In genomic region chr1:95888877-95889799, GRCh38 we compare ENCODE assay signal across 15 cellular contexts.
DNase-seq lines count a peak whose midpoint lies in the region; ATAC-seq and TF ChIP-seq lines count a peak whose summit lies in the region.
"Had no signal": no experiment of that assay in that cellular context is flagged by ENCODE, and none has a peak within 500 bp of the region (broad histone marks: within the 10 kb centered on the region; RNA-seq: fewer than 3 reads in every experiment).

No MANE protein-coding gene starts in this region.

- H3K4me3 ChIP-seq in breast epithelium (peak overlapping the region in 2 of 3 donors; percentile 8 to 32), mammary epithelial cell (replicated peaks in 1 of 3; ENCODE audit: insufficient read depth in 1 of 3, low read depth in 2 of 3, low read length in 3 of 3) (no peak overlapping the region), OCI-LY3 (ENCODE audit: low read length) (no peak overlapping the region), suprapubic skin (no peak overlapping the region)
- H3K4me3 ChIP-seq: lung, pancreas, upper lobe of right lung had no signal

- H3K36me3 ChIP-seq in breast epithelium (no peaks in the 10 kb centered on the region), mammary epithelial cell (ENCODE audit: insufficient read depth, low read length) (no peaks in the 10 kb centered on the region), OCI-LY3 (replicated peaks; ENCODE audit: low read depth, low read length) (no peaks in the 10 kb centered on the region), suprapubic skin (no peaks in the 10 kb centered on the region)
- H3K36me3 ChIP-seq: pancreas, upper lobe of right lung had no signal

- H2AFZ ChIP-seq in mammary epithelial cell (ENCODE audit: low read depth, low read length) = no peak overlapping the region
- H2AFZ ChIP-seq in OCI-LY3 (ENCODE audit: low read depth, low read length) = no peak overlapping the region

- H3K27ac ChIP-seq in breast epithelium = no peak overlapping the region
- H3K27ac ChIP-seq in mammary epithelial cell (ENCODE audit: insufficient read depth, low read depth, low read length) = no peak overlapping the region
- no peak overlapping the region for H3K27ac ChIP-seq in OCI-LY3 (ENCODE audit: low read length)
- peak overlapping the region; percentile 62 for H3K27ac ChIP-seq in suprapubic skin
- H3K27ac ChIP-seq: epithelial cell of prostate, pancreas, upper lobe of right lung had no signal

- H4K20me1 ChIP-seq in mammary epithelial cell (ENCODE audit: insufficient read depth, low read length) (no peaks in the 10 kb centered on the region), OCI-LY3 (ENCODE audit: insufficient read depth, low read length) (no peaks in the 10 kb centered on the region)

- no peaks in the 10 kb centered on the region for H3K27me3 ChIP-seq in breast epithelium
- peaks cover 5% of the 10 kb centered on the region for H3K27me3 ChIP-seq in mammary epithelial cell (ENCODE audit: insufficient read depth, low read length)
- no peaks in the 10 kb centered on the region for H3K27me3 ChIP-seq in OCI-LY3 (ENCODE audit: low read depth, low read length)
- no peaks in the 10 kb centered on the region for H3K27me3 ChIP-seq in suprapubic skin
- H3K27me3 ChIP-seq: pancreas, upper lobe of right lung had no signal

- dilution Hi-C loops in mammary epithelial cell (cut with HindIII; ENCODE audit: low sequenced_read_pairs) = no loop called here

- H3K79me2 ChIP-seq in mammary epithelial cell (ENCODE audit: insufficient read depth, low read length) (no peaks in the 10 kb centered on the region), OCI-LY3 (ENCODE audit: low read length) (no peaks in the 10 kb centered on the region)

- TF ChIP-seq POLR2A in breast epithelium (IDR thresholded peaks at IDR 0.05) (no peak), suprapubic skin (IDR thresholded peaks at IDR 0.05) (no peak)

- BruUV-seq in mammary epithelial cell (replicated peaks; lab: Mats Ljungman, UMichigan) = no TSS peak

- TF ChIP-seq EP300 in suprapubic skin (IDR thresholded peaks at IDR 0.05) = no peak

- 74% methylated on average over 8 of the region's 8 CpGs for WGBS in mammary epithelial cell (ENCODE audit: low coverage, missing lambda C conversion rate)
- 50% methylated on average over 8 of the region's 8 CpGs for WGBS in suprapubic skin

- in situ Hi-C loops in mammary epithelial cell (cut with MboI; ENCODE audit: low sequenced_read_pairs in 2 of 2) = no loop called here

- no peaks in the 10 kb centered on the region for H3K4me1 ChIP-seq in breast epithelium
- no peaks in the 10 kb centered on the region for H3K4me1 ChIP-seq in mammary epithelial cell (ENCODE audit: insufficient read depth, low read length)
- H3K4me1 ChIP-seq in OCI-LY3 (ENCODE audit: low read length) = no peaks in the 10 kb centered on the region
- no peaks in the 10 kb centered on the region for H3K4me1 ChIP-seq in suprapubic skin
- H3K4me1 ChIP-seq: pancreas, upper lobe of right lung had no signal

- DNase-seq in breast epithelium (ENCODE audit: low spot score in 2 of 2) = no peak
- DNase-seq in mammary epithelial cell = no peak
- DNase-seq in left ventricle myocardium superior = no peak
- DNase-seq in suprapubic skin (ENCODE audit: low spot score in 2 of 2) = no peak
- no peak for DNase-seq in NAMALWA (ENCODE audit: low spot score)
- no peak for DNase-seq in central memory CD4-positive, alpha-beta T cell
- DNase-seq: DMS153, NCI-H2107, pancreas, upper lobe of right lung had no signal

- CTCF ChIA-PET in mammary epithelial cell (lab: Charles Lee; ENCODE audit: low non-redundant PET) = no interaction called here

- H3K9ac ChIP-seq in mammary epithelial cell (ENCODE audit: insufficient read depth, low read length) (no peak overlapping the region), OCI-LY3 (ENCODE audit: low read length) (no peak overlapping the region)

- TF ChIP-seq CTCF in breast epithelium (IDR thresholded peaks at IDR 0.05) (no peak), mammary epithelial cell (conservative IDR thresholded peaks at IDR 0.05 in 1 of 2, IDR thresholded peaks at IDR 0.05 in 1 of 2; ENCODE audit: extremely low read depth in 1 of 2, insufficient read depth in 1 of 2, low read depth in 1 of 2, low read length in 2 of 2) (no peak), OCI-LY3 (IDR thresholded peaks at IDR 0.05; ENCODE audit: low read depth, low read length) (no peak), suprapubic skin (IDR thresholded peaks at IDR 0.05) (no peak)

- no peaks in the 10 kb centered on the region for H3K9me3 ChIP-seq in breast epithelium
- H3K9me3 ChIP-seq in mammary epithelial cell (replicated peaks; ENCODE audit: insufficient read depth, low read length) = no peaks in the 10 kb centered on the region
- H3K9me3 ChIP-seq in OCI-LY3 (ENCODE audit: insufficient read depth, low read length) = no peaks in the 10 kb centered on the region
- H3K9me3 ChIP-seq in suprapubic skin = no peaks in the 10 kb centered on the region
- H3K9me3 ChIP-seq: pancreas, upper lobe of right lung had no signal

- peak; percentile 75 for ATAC-seq in left ventricle myocardium superior
- no peak for ATAC-seq in GM19035 (IDR thresholded peaks at IDR 0.05; ENCODE audit: unreplicated experiment)
- ATAC-seq: activated T-helper 17 cell treated with anti-CD3 and anti-CD28 coated beads, Interleukin-2, amount 50 U/mL, for 72 hours; pancreas; upper lobe of right lung had no signal

- intact Hi-C loops in breast epithelium (cut with DNase I; ENCODE audit: low total_unique reads) = no loop called here
- intact Hi-C loops in mammary epithelial cell (cut with micrococcal nuclease) = no loop called here
- intact Hi-C loops in left ventricle myocardium superior (cut with micrococcal nuclease) = no loop called here

- H3K4me2 ChIP-seq in mammary epithelial cell (ENCODE audit: insufficient read depth, low read depth, low read length) = no peak overlapping the region
- peak overlapping the region; percentile 14; the same call in 1 of the 2 replicates for H3K4me2 ChIP-seq in OCI-LY3 (ENCODE audit: low read length)

Comparison
In these comparisons a context has a peak if more than half of its experiments do, and no peak if none do; other contexts are left out.
1. H3K4me3 ChIP-seq: peak in breast epithelium (2 of 3); none in mammary epithelial cell (0 of 3), OCI-LY3 (single experiment) and suprapubic skin (single experiment).